ENCODE assay signal across 2 cellular contexts in genomic region chr2:85819811-85820510, GRCh38.
TF ChIP-seq lines count a peak whose summit lies in the region.

No MANE protein-coding gene starts in this region.

TF ChIP-seq in IMR-90, 13 proteins besides CTCF, POLR2A, EP300 and RAD21 (continued from another document):
- TF ChIP-seq USF2 (IDR thresholded peaks at IDR 0.05; ENCODE audit: low read depth, low read length) (no peak), RFX5 (IDR thresholded peaks at IDR 0.05; ENCODE audit: low read depth, low read length) (no peak), RCOR1 (IDR thresholded peaks at IDR 0.05; ENCODE audit: insufficient replicate concordance, low read length) (no peak), MXI1 (IDR thresholded peaks at IDR 0.05; ENCODE audit: borderline replicate concordance, low read depth, low read length) (no peak), MAFK (IDR thresholded peaks at IDR 0.05; ENCODE audit: low read depth, low read length) (no peak), BHLHE40 (IDR thresholded peaks at IDR 0.05; ENCODE audit: low read depth, low read length) (no peak), SMC3 (IDR thresholded peaks at IDR 0.05; ENCODE audit: low read depth, low read length) (no peak)

TF ChIP-seq in WTC11, 78 proteins besides CTCF, POLR2A, EP300 and RAD21 (continued from another document):
- TF ChIP-seq RELA (CRISPR knock-in tag; IDR thresholded peaks at IDR 0.05; ENCODE audit: borderline replicate concordance) = no peak
- TF ChIP-seq IRF2 (CRISPR knock-in tag; IDR thresholded peaks at IDR 0.05; ENCODE audit: borderline replicate concordance, low read depth) = no peak
- no peak for TF ChIP-seq MXD4 (CRISPR knock-in tag; IDR thresholded peaks at IDR 0.05; ENCODE audit: borderline replicate concordance)
- no peak for TF ChIP-seq TP53 (CRISPR knock-in tag; IDR thresholded peaks at IDR 0.05)
- no peak for TF ChIP-seq IRF1 (CRISPR knock-in tag; IDR thresholded peaks at IDR 0.05)
- no peak for TF ChIP-seq ZBTB43 (CRISPR knock-in tag; IDR thresholded peaks at IDR 0.05)
- no peak for TF ChIP-seq GABPB1 (CRISPR knock-in tag; IDR thresholded peaks at IDR 0.05)
- no peak for TF ChIP-seq MAX (CRISPR knock-in tag; IDR thresholded peaks at IDR 0.05)
- no peak for TF ChIP-seq SMAD3 (CRISPR knock-in tag; IDR thresholded peaks at IDR 0.05; ENCODE audit: borderline replicate concordance)
- no peak for TF ChIP-seq AFF4 (CRISPR knock-in tag; IDR thresholded peaks at IDR 0.05; ENCODE audit: borderline replicate concordance)
- no peak for TF ChIP-seq ERG (CRISPR knock-in tag; IDR thresholded peaks at IDR 0.05)
- TF ChIP-seq CREB1 (CRISPR knock-in tag; IDR thresholded peaks at IDR 0.05) = no peak
- TF ChIP-seq CREM (CRISPR knock-in tag; IDR thresholded peaks at IDR 0.05) = no peak
- no peak for TF ChIP-seq PRRX2 (CRISPR knock-in tag; IDR thresholded peaks at IDR 0.05)
- no peak for TF ChIP-seq HMGXB4 (CRISPR knock-in tag; IDR thresholded peaks at IDR 0.05)
TF ChIP-seq in WTC11: peak in this region for 0.
